Comparison of ENCODE assay signal across 28 cellular contexts in genomic region chr6:116012966-116013365, GRCh38. TPM values are rescaled to one million over a fixed set of nuclear protein-coding genes. Genes with fewer than 3 reads are reported as not detected.
A peak's percentile ranks its signal among the peaks of the same experiment; 100 is the strongest.
DNase-seq lines count a peak whose midpoint lies in the region; ATAC-seq and TF ChIP-seq lines count a peak whose summit lies in the region.
"Had no signal": no experiment of that assay in that cellular context is flagged by ENCODE, and none has a peak within 500 bp of the region (broad histone marks: within the 10 kb centered on the region; RNA-seq: fewer than 3 reads in every experiment).

No MANE protein-coding gene starts in this region.

- H2AFZ ChIP-seq in HCT116 (ENCODE audit: low read depth, low read length, poor library complexity, severe bottlenecking): no peak overlapping the region
- H2AFZ ChIP-seq in smooth muscle cell (ENCODE audit: low read depth): no peak overlapping the region

- DNase-seq in HCT116 (ENCODE audit: low read depth, low spot score): no peak
- no peak for DNase-seq in RWPE2 (ENCODE audit: low spot score)
- DNase-seq in foreskin keratinocyte: peak; percentile 46 to 67
- DNase-seq in smooth muscle cell (lab: John Stamatoyannopoulos, UW; ENCODE audit: unreplicated experiment): no peak
- DNase-seq in KBM-7: no peak
- DNase-seq: activated CD4-positive, alpha-beta T cell treated with anti-CD3 and anti-CD28 coated beads, Interleukin-2, amount 50 U/mL, for 48 hours; activated CD8-positive, alpha-beta memory T cell treated with anti-CD3 and anti-CD28 coated beads, Interleukin-2, amount 50 U/mL, for 4 hours; aorta; Caco-2; DND-41; GOT3; islet precursor cell; NCI-H1105; NCI-H187 treated with DMSO at 0.1 percent for 48 hours; NCI-H526; nephron progenitor cell; ovary; spleen; T-helper 1 cell had no signal

- CTCF ChIA-PET in HCT116 (lab: Charles Lee): interaction anchor here (1.4 to 3.5 kb wide), 3 partner anchors 48 to 99 kb away, joined by 4 to 10 read pairs (median 4); partner anchors contain the start of gene FRK

- no peaks in the 10 kb centered on the region for H3K9me2 ChIP-seq in HCT116 (ENCODE audit: insufficient read depth)

- TF ChIP-seq RAD21 in HCT116 (IDR thresholded peaks at IDR 0.05; ENCODE audit: low read depth): no peak

- H3K27ac ChIP-seq in HCT116 (ENCODE audit: low read depth, low read length): no peak overlapping the region
- peak overlapping the region; percentile 75 for H3K27ac ChIP-seq in RWPE2 (ENCODE audit: poor library complexity, severe bottlenecking)
- peak overlapping the region; percentile 24 for H3K27ac ChIP-seq in foreskin keratinocyte
- peak overlapping the region; percentile 8 for H3K27ac ChIP-seq in smooth muscle cell (ENCODE audit: low read depth)
- H3K27ac ChIP-seq: BLaER1 treated with 17β-estradiol and CSF1 and Interleukin-3, amounts not matched to agents 10 nM and 100 nM; ovary; spleen; tibial nerve had no signal

- RAD21 ChIA-PET in HCT116 (lab: Charles Lee; ENCODE audit: low non-redundant PET in 1 of 2, low total read pairs in 2 of 2, uncharacterized antibody in 2 of 2, unreplicated experiment in 2 of 2): no interaction called here

- TF ChIP-seq CTCF in HCT116 (IDR thresholded peaks at IDR 0.05 in 2 of 3, conservative IDR thresholded peaks at IDR 0.05 in 1 of 3; ENCODE audit: borderline replicate concordance in 1 of 3, insufficient read depth in 1 of 3, low read depth in 2 of 3, low read length in 2 of 3) (no peak), RWPE2 (IDR thresholded peaks at IDR 0.05; ENCODE audit: poor library complexity, severe bottlenecking) (no peak), foreskin keratinocyte (conservative IDR thresholded peaks at IDR 0.05) (no peak), smooth muscle cell (IDR thresholded peaks at IDR 0.05; ENCODE audit: borderline replicate concordance, insufficient read depth, poor library complexity, severe bottlenecking) (no peak)

- no peak overlapping the region for H3K9ac ChIP-seq in HCT116 (ENCODE audit: low read length)
- H3K9ac ChIP-seq in smooth muscle cell (ENCODE audit: low read depth): no peak overlapping the region
- H3K9ac ChIP-seq: BLaER1 treated with 17β-estradiol and CSF1 and Interleukin-3, amounts not matched to agents 10 nM and 100 nM had no signal

- no TSS peak for BruUV-seq in HCT116 (replicated peaks; lab: Mats Ljungman, UMichigan)

- H3K36me3 ChIP-seq in HCT116 (ENCODE audit: control insufficient read depth in 1 of 2, insufficient read depth in 2 of 2, low read length in 2 of 2): no peaks in the 10 kb centered on the region
- no peaks in the 10 kb centered on the region for H3K36me3 ChIP-seq in RWPE2 (ENCODE audit: low read depth)
- no peaks in the 10 kb centered on the region for H3K36me3 ChIP-seq in smooth muscle cell (ENCODE audit: low read depth)
- H3K36me3 ChIP-seq: BLaER1 treated with 17β-estradiol and CSF1 and Interleukin-3, amounts not matched to agents 10 nM and 100 nM; ovary; Peyer's patch; spleen; tibial nerve had no signal

- peaks cover 11% of the 10 kb centered on the region for H3F3A ChIP-seq in smooth muscle cell (ENCODE audit: low read depth)

- intact Hi-C loops in HCT116 (cut with micrococcal nuclease): no loop called here

- no peaks in the 10 kb centered on the region for H3K27me3 ChIP-seq in HCT116 (ENCODE audit: insufficient read depth, low read length)
- H3K27me3 ChIP-seq in RWPE2 (ENCODE audit: insufficient read depth, poor library complexity, severe bottlenecking): no peaks in the 10 kb centered on the region
- H3K27me3 ChIP-seq in foreskin keratinocyte: no peaks in the 10 kb centered on the region
- no peaks in the 10 kb centered on the region for H3K27me3 ChIP-seq in smooth muscle cell (ENCODE audit: low read depth)
- H3K27me3 ChIP-seq: BLaER1 treated with 17β-estradiol and CSF1 and Interleukin-3, amounts not matched to agents 10 nM and 100 nM; ovary; Peyer's patch; spleen; tibial nerve had no signal

- H3K79me2 ChIP-seq in HCT116 (ENCODE audit: insufficient read depth, low read length): no peaks in the 10 kb centered on the region
- H3K79me2 ChIP-seq in smooth muscle cell (ENCODE audit: low read depth): no peaks in the 10 kb centered on the region

- H3K4me3 ChIP-seq in HCT116 (replicated peaks in 1 of 2; ENCODE audit: low read depth in 1 of 2, low read length in 2 of 2) (no peak overlapping the region), RWPE2 (ENCODE audit: severe bottlenecking) (no peak overlapping the region), smooth muscle cell (no peak overlapping the region)
- H3K4me3 ChIP-seq: BLaER1 treated with 17β-estradiol and CSF1 and Interleukin-3, amounts not matched to agents 10 nM and 100 nM; lung; ovary; spleen; tibial nerve had no signal

- H3K4me1 ChIP-seq in HCT116 (ENCODE audit: control insufficient read depth in 1 of 2, insufficient read depth in 2 of 2, low read length in 2 of 2) (peaks cover 16 to 32% of the 10 kb centered on the region in 2 experiments), RWPE2 (ENCODE audit: insufficient read depth, poor library complexity, severe bottlenecking) (peaks cover 52% of the 10 kb centered on the region), foreskin keratinocyte (peaks cover 54% of the 10 kb centered on the region), smooth muscle cell (ENCODE audit: low read depth) (no peaks in the 10 kb centered on the region)

- no peaks in the 10 kb centered on the region for H3K9me3 ChIP-seq in HCT116 (ENCODE audit: control insufficient read depth in 1 of 2, insufficient read depth in 1 of 2, low read depth in 1 of 2, low read length in 2 of 2)
- H3K9me3 ChIP-seq in RWPE2 (ENCODE audit: severe bottlenecking): no peaks in the 10 kb centered on the region
- H3K9me3 ChIP-seq in smooth muscle cell (replicated peaks; ENCODE audit: low read depth): no peaks in the 10 kb centered on the region
- H3K9me3 ChIP-seq: Caco-2, ovary, Peyer's patch, spleen, tibial nerve had no signal

- TF ChIP-seq POLR2A in HCT116 (IDR thresholded peaks at IDR 0.05; ENCODE audit: borderline replicate concordance, extremely low read depth, insufficient read depth, insufficient read length): no peak

- in situ Hi-C loops in KBM-7 (cut with MboI; ENCODE audit: low pct_unique_long_range_greater_than_20kb, low sequenced_read_pairs): no loop called here

- POLR2A ChIA-PET in HCT116 (lab: Charles Lee): interaction anchor here (0.8 kb wide), 1 partner anchor 48 kb away, joined by 4 read pairs; the partner anchor contains the start of gene FRK

- H3K4me2 ChIP-seq in HCT116 (ENCODE audit: low read length) (peak overlapping the region; percentile 55), smooth muscle cell (peak overlapping the region; percentile 64)
- H3K4me2 ChIP-seq: BLaER1 treated with 17β-estradiol and CSF1 and Interleukin-3, amounts not matched to agents 10 nM and 100 nM had no signal

- H4K20me1 ChIP-seq in HCT116 (ENCODE audit: insufficient read depth) (no peaks in the 10 kb centered on the region), smooth muscle cell (ENCODE audit: low read depth) (no peaks in the 10 kb centered on the region)
- H4K20me1 ChIP-seq: BLaER1 treated with 17β-estradiol and CSF1 and Interleukin-3, amounts not matched to agents 10 nM and 100 nM had no signal

- no peak for ATAC-seq in HCT116
- peak; percentile 46; the same call in 2 of the 3 replicates for ATAC-seq in RWPE2 (ENCODE audit: low read depth)
- ATAC-seq in foreskin keratinocyte: peak; percentile 33
- no peak for ATAC-seq in GM19324 (IDR thresholded peaks at IDR 0.05; ENCODE audit: low FRiP score, unreplicated experiment)
- ATAC-seq in GM21529 (IDR thresholded peaks at IDR 0.05; ENCODE audit: unreplicated experiment): no peak
- ATAC-seq: activated CD4-positive, CD25-positive, alpha-beta regulatory T cell treated with anti-CD3 and anti-CD28 coated beads, Interleukin-2, amount 50 U/mL, for 24 hours had no signal

TF ChIP-seq in HCT116, 20 proteins besides CTCF, POLR2A, EP300 and RAD21 (continues in another document):
- no peak for TF ChIP-seq REST (IDR thresholded peaks at IDR 0.05; ENCODE audit: low read depth)

RNA-seq across cellular contexts. Expression of gene FRK, which starts 47.7 kb away (rescaled TPM):
- total RNA-seq in HCT116 (2021; ENCODE audit: unreplicated experiment): 3.7 TPM
- polyA plus RNA-seq in HCT116 (2012): 0.70 and 0.75 TPM in 2 replicates
- 2.5 and 3.4 TPM in 2 replicates for total RNA-seq in foreskin keratinocyte
- 0.41 and 0.45 TPM in 2 replicates for polyA plus RNA-seq in foreskin keratinocyte
- total RNA-seq in smooth muscle cell: 1.4 and 1.6 TPM in 2 replicates
- 0.11 and 0.54 TPM in 2 replicates for polyA plus RNA-seq in smooth muscle cell
- total RNA-seq: activated T-helper 1 cell treated with anti-CD3 and anti-CD28 coated beads, Interleukin-12 subunit alpha, Interleukin-12 subunit beta, Interleukin-2, Interleukin-4 antibody, amounts not matched to agents 30 ng/mL and 10 ng/mL and 1 ng/mL, durations not matched to agents 14 hours and 24 hours and 36 hours; endothelial cell of umbilical vein had no signal

Comparison
In these comparisons a context has a peak if more than half of its experiments do, and no peak if none do; other contexts are left out.
1. ATAC-seq: peak in RWPE2 (single experiment) and foreskin keratinocyte (single experiment); none in HCT116 (single experiment), GM19324 (single experiment) and GM21529 (single experiment).
2. DNase-seq: peak in foreskin keratinocyte (2 of 2); none in HCT116 (single experiment), RWPE2 (single experiment), smooth muscle cell (single experiment) and KBM-7 (single experiment).